In the genomic region with DNA sequence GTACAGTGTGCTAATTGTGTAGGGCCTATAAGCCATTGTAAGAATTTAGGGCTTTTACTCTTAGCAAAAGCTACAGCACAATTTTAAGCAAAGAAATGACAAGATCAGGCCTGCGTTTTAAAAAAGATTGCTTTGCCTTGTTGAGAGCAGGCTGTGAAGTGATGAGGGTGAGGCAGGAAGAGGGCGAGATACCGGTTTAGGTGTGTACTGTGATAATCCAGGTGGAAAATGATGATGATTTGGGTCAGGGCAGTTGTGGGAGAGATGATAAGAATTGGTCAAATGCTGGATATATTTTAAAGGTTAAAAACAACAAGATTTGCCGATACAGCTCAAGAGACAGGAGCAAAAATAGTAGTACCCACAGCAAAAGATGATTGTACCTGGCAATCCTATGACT, we compare ENCODE assay signal across 36 cellular contexts.
"Had no signal": no experiment of that assay in that cellular context is flagged by ENCODE, and none has a peak within 500 bp of the region (broad histone marks: within the 10 kb centered on the region; RNA-seq: fewer than 3 reads in every experiment).

No MANE protein-coding gene starts in this region.

- H3K27me3 ChIP-seq: MG63 had no signal

- DNase-seq: Karpas-422, Kasumi-1, MG63, MM.1S, MV-4-11, NCI-H1048, NCI-H1092, NCI-H1092 treated with DMSO at 0.1 percent for 48 hours, NCI-H1105, NCI-H1105 treated with DMSO at 0.1 percent for 48 hours, NCI-H1417, NCI-H1417 treated with DMSO at 0.1 percent for 48 hours, NCI-H1436, NCI-H1436 treated with DMSO at 0.1 percent for 48 hours, NCI-H146, NCI-H1694, NCI-H1694 treated with DMSO at 0.1 percent for 48 hours, NCI-H187, NCI-H187 treated with DMSO at 0.1 percent for 48 hours, NCI-H1930, NCI-H2029, NCI-H2029 treated with DMSO at 0.1 percent for 48 hours, NCI-H2081, NCI-H2081 treated with DMSO at 0.1 percent for 48 hours, NCI-H2107, NCI-H2171, NCI-H2171 treated with DMSO at 0.1 percent for 48 hours, NCI-H2227 treated with DMSO at 0.1 percent for 48 hours, NCI-H226, NCI-H345, NCI-H446, NCI-H446 treated with DMSO at 0.1 percent for 48 hours, NCI-H510A, NCI-H510A treated with DMSO at 0.1 percent for 48 hours, NCI-H524, NCI-H524 treated with DMSO at 0.1 percent for 48 hours had no signal

- H3K36me3 ChIP-seq: MG63 had no signal

- H3K4me3 ChIP-seq: MG63 had no signal
